ENCODE assay signal across 1 cellular context in genomic region chr5:77627869-77628674, GRCh38.
TF ChIP-seq lines count a peak whose summit lies in the region.

No MANE protein-coding gene starts in this region.

TF ChIP-seq in WTC11, 78 proteins besides CTCF, POLR2A, EP300 and RAD21 (continued from another document):
- TF ChIP-seq HMGA2 (CRISPR knock-in tag; IDR thresholded peaks at IDR 0.05): no peak
- TF ChIP-seq ZNF532 (CRISPR knock-in tag; IDR thresholded peaks at IDR 0.05; ENCODE audit: borderline replicate concordance): no peak
- no peak for TF ChIP-seq FOXP1 (CRISPR knock-in tag; IDR thresholded peaks at IDR 0.05; ENCODE audit: borderline replicate concordance)
- no peak; the same call in 1 of the 2 replicates for TF ChIP-seq ARID4B (CRISPR knock-in tag; IDR thresholded peaks at IDR 0.05; ENCODE audit: borderline replicate concordance)
- TF ChIP-seq KAT7 (CRISPR knock-in tag; IDR thresholded peaks at IDR 0.05; ENCODE audit: borderline replicate concordance): no peak
- no peak for TF ChIP-seq RORB (CRISPR knock-in tag; IDR thresholded peaks at IDR 0.05)
- TF ChIP-seq MYBL2 (CRISPR knock-in tag; IDR thresholded peaks at IDR 0.05): no peak
- TF ChIP-seq GRHL2 (CRISPR knock-in tag; IDR thresholded peaks at IDR 0.05; ENCODE audit: insufficient replicate concordance, severe bottlenecking): no peak
- peak; percentile 69; the same call in 1 of the 2 replicates for TF ChIP-seq IRF1 (CRISPR knock-in tag; IDR thresholded peaks at IDR 0.05)
- no peak for TF ChIP-seq ZSCAN18 (CRISPR knock-in tag; IDR thresholded peaks at IDR 0.05)
- TF ChIP-seq ZBTB21 (CRISPR knock-in tag; IDR thresholded peaks at IDR 0.05; ENCODE audit: borderline replicate concordance): no peak
- TF ChIP-seq MXD4 (CRISPR knock-in tag; IDR thresholded peaks at IDR 0.05; ENCODE audit: borderline replicate concordance): no peak
- TF ChIP-seq FOXJ3 (CRISPR knock-in tag; IDR thresholded peaks at IDR 0.05; ENCODE audit: borderline replicate concordance): no peak
- no peak for TF ChIP-seq E2F5 (CRISPR knock-in tag; IDR thresholded peaks at IDR 0.05)
- no peak for TF ChIP-seq ATF2 (CRISPR knock-in tag; IDR thresholded peaks at IDR 0.05; ENCODE audit: borderline replicate concordance, low read depth)
- no peak for TF ChIP-seq NFYB (CRISPR knock-in tag; conservative IDR thresholded peaks at IDR 0.05; ENCODE audit: low read depth)
- TF ChIP-seq ZNF512 (CRISPR knock-in tag; IDR thresholded peaks at IDR 0.05; ENCODE audit: borderline replicate concordance): no peak
- TF ChIP-seq ZNF416 (CRISPR knock-in tag; IDR thresholded peaks at IDR 0.05): no peak
- TF ChIP-seq ERG (CRISPR knock-in tag; IDR thresholded peaks at IDR 0.05): no peak
- TF ChIP-seq MAX (CRISPR knock-in tag; IDR thresholded peaks at IDR 0.05): peak; percentile 96
- no peak for TF ChIP-seq SOX15 (CRISPR knock-in tag; IDR thresholded peaks at IDR 0.05)
- peak; percentile 85 for TF ChIP-seq SMAD3 (CRISPR knock-in tag; IDR thresholded peaks at IDR 0.05; ENCODE audit: borderline replicate concordance)
- 0 out of 2 replicates have a peak, but pooled peaks have one; percentile 67 for TF ChIP-seq TP53 (CRISPR knock-in tag; IDR thresholded peaks at IDR 0.05)
- peak; percentile 61; the same call in 1 of the 2 replicates for TF ChIP-seq RELA (CRISPR knock-in tag; IDR thresholded peaks at IDR 0.05; ENCODE audit: borderline replicate concordance)
- no peak for TF ChIP-seq TCF7 (CRISPR knock-in tag; IDR thresholded peaks at IDR 0.05; ENCODE audit: low read depth)
- no peak for TF ChIP-seq SMAD4 (CRISPR knock-in tag; IDR thresholded peaks at IDR 0.05)
- TF ChIP-seq ZNF138 (CRISPR knock-in tag; conservative IDR thresholded peaks at IDR 0.05): no peak
